1 cellular context compared by ENCODE assay signal in the genomic region with DNA sequence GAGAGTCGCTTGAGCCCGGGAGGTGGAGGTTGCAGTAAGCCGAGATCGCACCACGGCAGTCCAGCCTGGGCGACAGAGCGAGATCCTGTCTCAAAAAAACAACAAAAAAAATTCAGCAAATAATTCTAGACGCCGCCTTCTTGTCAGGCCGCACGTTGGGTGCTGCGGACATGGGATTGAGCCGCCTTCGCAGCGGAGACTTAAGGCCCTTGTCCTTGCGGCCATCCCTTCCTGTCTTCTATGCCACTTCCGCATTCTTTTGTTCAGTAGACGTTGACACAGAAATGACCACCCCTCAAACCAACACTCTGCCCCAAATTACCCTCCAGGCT.
TF ChIP-seq lines count a peak whose summit lies in the region.

No MANE protein-coding gene starts in this region.

TF ChIP-seq in GM23338, 12 proteins besides CTCF, POLR2A, EP300 and RAD21 (continued from another document):
- no peak for TF ChIP-seq ZNF331 (CRISPR knock-in tag; IDR thresholded peaks at IDR 0.05; ENCODE audit: low read depth)
- TF ChIP-seq ZNF462 (CRISPR knock-in tag; IDR thresholded peaks at IDR 0.05): no peak
- no peak for TF ChIP-seq POLR2AphosphoS5 (IDR thresholded peaks at IDR 0.05; ENCODE audit: low read depth)
- no peak for TF ChIP-seq JUNB (IDR thresholded peaks at IDR 0.05; ENCODE audit: unreplicated experiment)
- TF ChIP-seq STAT1 (IDR thresholded peaks at IDR 0.05; ENCODE audit: unreplicated experiment): no peak
- TF ChIP-seq NANOG (IDR thresholded peaks at IDR 0.05; ENCODE audit: borderline replicate concordance): no peak
- no peak for TF ChIP-seq EZH2phosphoT487 (IDR thresholded peaks at IDR 0.05; ENCODE audit: unreplicated experiment)
- TF ChIP-seq CREB1 (CRISPR knock-in tag; IDR thresholded peaks at IDR 0.05; ENCODE audit: low read depth): no peak
- no peak for TF ChIP-seq REST (IDR thresholded peaks at IDR 0.05; ENCODE audit: unreplicated experiment)
- TF ChIP-seq EZH2 (IDR thresholded peaks at IDR 0.05; ENCODE audit: low read depth, unreplicated experiment): no peak
- no peak for TF ChIP-seq ZNF114 (CRISPR knock-in tag; IDR thresholded peaks at IDR 0.05)
